Comparison of ENCODE assay signal across 15 cellular contexts in the genomic region with DNA sequence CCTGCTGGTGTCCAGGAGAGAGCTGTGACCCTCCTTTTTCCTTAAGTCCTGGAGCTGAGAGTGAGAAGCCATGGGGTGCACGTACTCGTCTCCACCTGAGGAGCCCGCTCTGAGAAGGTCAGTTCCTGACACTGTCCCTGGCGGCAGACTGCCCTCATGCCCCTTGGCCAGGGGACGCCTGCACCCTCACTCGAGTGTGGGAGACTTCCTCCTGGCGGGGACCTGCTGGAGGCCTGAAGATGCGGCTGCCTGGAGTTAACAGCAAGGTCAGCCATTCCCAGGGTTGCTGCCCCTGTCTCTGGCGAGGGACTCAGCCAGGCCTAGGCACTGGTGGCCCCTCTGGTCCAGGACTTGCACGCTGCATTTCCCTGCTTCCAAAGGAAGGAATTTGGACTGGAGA. TPM values are rescaled to one million over a fixed set of nuclear protein-coding genes. Genes with fewer than 3 reads are reported as not detected.
DNase-seq lines count a peak whose midpoint lies in the region; ATAC-seq and TF ChIP-seq lines count a peak whose summit lies in the region.
"Had no signal": no experiment of that assay in that cellular context is flagged by ENCODE, and none has a peak within 500 bp of the region (broad histone marks: within the 10 kb centered on the region; RNA-seq: fewer than 3 reads in every experiment).

No MANE protein-coding gene starts in this region.

- H3K9me3 ChIP-seq in IMR-90 (ENCODE audit: control insufficient read depth, insufficient read depth, low read length) = no peaks in the 10 kb centered on the region
- no peaks in the 10 kb centered on the region for H3K9me3 ChIP-seq in lung (ENCODE audit: control insufficient read depth in 2 of 2, insufficient read depth in 1 of 2, low read length in 1 of 2)
- no peaks in the 10 kb centered on the region for H3K9me3 ChIP-seq in stomach smooth muscle (ENCODE audit: control insufficient read depth in 2 of 2, low read length in 2 of 2)
- H3K9me3 ChIP-seq in mammary epithelial cell (replicated peaks; ENCODE audit: insufficient read depth, low read length) = no peaks in the 10 kb centered on the region

- H3K4me2 ChIP-seq in IMR-90 (ENCODE audit: low read depth, low read length) (no peak overlapping the region), mammary epithelial cell (ENCODE audit: insufficient read depth, low read depth, low read length) (no peak overlapping the region)

- H3K4ac ChIP-seq in IMR-90 (ENCODE audit: low read depth, low read length) = no peak overlapping the region

- no peak overlapping the region for H4K91ac ChIP-seq in IMR-90 (ENCODE audit: insufficient read depth, low read depth, low read length)

- TF ChIP-seq CTCF in IMR-90 (conservative IDR thresholded peaks at IDR 0.05; ENCODE audit: low read depth, low read length) (no peak), coronary artery (IDR thresholded peaks at IDR 0.05) (no peak), lung (IDR thresholded peaks at IDR 0.05; ENCODE audit: control extremely low read depth, extremely low read depth) (no peak), mammary epithelial cell (conservative IDR thresholded peaks at IDR 0.05 in 1 of 2, IDR thresholded peaks at IDR 0.05 in 1 of 2; ENCODE audit: extremely low read depth in 1 of 2, insufficient read depth in 1 of 2, low read depth in 1 of 2, low read length in 2 of 2) (no peak)

- no peak overlapping the region for H2BK20ac ChIP-seq in IMR-90 (ENCODE audit: low read depth, low read length)

- H4K20me1 ChIP-seq in IMR-90 (ENCODE audit: insufficient read depth, low read length) = no peaks in the 10 kb centered on the region
- no peaks in the 10 kb centered on the region for H4K20me1 ChIP-seq in mammary epithelial cell (ENCODE audit: insufficient read depth, low read length)

- no peak for DNase-seq in IMR-90
- no peak for DNase-seq in coronary artery (ENCODE audit: low spot score)
- DNase-seq in lung (ENCODE audit: low spot score) = no peak
- no peak for DNase-seq in activated effector memory CD4-positive, alpha-beta T cell treated with anti-CD3 and anti-CD28 coated beads, Interleukin-2, amount 50 U/mL, for 16 hours
- no peak for DNase-seq in SHP77 (lab: John Stamatoyannopoulos, UW)
- no peak for DNase-seq in mammary epithelial cell
- no peak for DNase-seq in DMS 273 treated with DMSO at 0.1 percent for 48 hours (lab: John Stamatoyannopoulos, UW)
- DNase-seq: activated CD4-positive, alpha-beta T cell treated with anti-CD3 and anti-CD28 coated beads, Interleukin-2, amount 50 U/mL, for 1 hour; activated naive CD4-positive, alpha-beta T cell treated with anti-CD3 and anti-CD28 coated beads for 36 hours; activated T-cell treated with anti-CD3 and anti-CD28 coated beads for 4 hours; EL; naive B cell; NCI-H2171 treated with DMSO at 0.1 percent for 48 hours; NCI-H82 had no signal

- WGBS in IMR-90 (ENCODE audit: extremely low coverage in 2 of 2, insufficient read length in 1 of 2), 2 experiments = no CpG with 5 or more reads among the region's 10 CpGs
- 76 to 86% methylated on average over 10 of the region's 10 CpGs for WGBS in lung, 2 donors
- 81% methylated on average over 6 of the region's 10 CpGs for WGBS in mammary epithelial cell (ENCODE audit: low coverage, missing lambda C conversion rate)

- BruUV-seq in IMR-90 (replicated peaks; lab: Mats Ljungman, UMichigan) (no TSS peak), mammary epithelial cell (replicated peaks; lab: Mats Ljungman, UMichigan) (no TSS peak)

- H2BK5ac ChIP-seq in IMR-90 (ENCODE audit: low read depth, low read length, poor library complexity, severe bottlenecking) = no peak overlapping the region

- intact Hi-C loops in IMR-90 (cut with micrococcal nuclease) (loop anchor here (10.0 kb wide), 1 partner anchor 53 kb away; a partner anchor contains a TSS), mammary epithelial cell (cut with micrococcal nuclease) (no loop called here)

- CTCF ChIA-PET in IMR-90 (lab: Yijun Ruan, JAX) (no interaction called here), mammary epithelial cell (lab: Charles Lee; ENCODE audit: low non-redundant PET) (no interaction called here)

- H3K9me1 ChIP-seq in IMR-90 (ENCODE audit: insufficient read depth, low read length) = peaks cover 21% of the 10 kb centered on the region

- no peaks in the 10 kb centered on the region for H3K27me3 ChIP-seq in IMR-90 (ENCODE audit: control insufficient read depth, insufficient read depth, low read length)
- no peaks in the 10 kb centered on the region for H3K27me3 ChIP-seq in lung (ENCODE audit: control insufficient read depth, insufficient read depth)
- H3K27me3 ChIP-seq in stomach smooth muscle (ENCODE audit: control insufficient read depth in 1 of 2, insufficient read depth in 2 of 2, low read length in 2 of 2) = no peaks in the 10 kb centered on the region
- H3K27me3 ChIP-seq in mammary epithelial cell (ENCODE audit: insufficient read depth, low read length) = no peaks in the 10 kb centered on the region

- H3K4me3 ChIP-seq in IMR-90 (ENCODE audit: insufficient read depth, low read depth, low read length) = no peak overlapping the region
- H3K4me3 ChIP-seq in coronary artery = no peak overlapping the region
- H3K4me3 ChIP-seq in lung = no peak overlapping the region
- peak overlapping the region; percentile 29 to 69 for H3K4me3 ChIP-seq in stomach smooth muscle (ENCODE audit: low read length in 2 of 2)
- H3K4me3 ChIP-seq in mammary epithelial cell (replicated peaks in 1 of 3; ENCODE audit: insufficient read depth in 1 of 3, low read depth in 2 of 3, low read length in 3 of 3) = no peak overlapping the region

- H3K56ac ChIP-seq in IMR-90 (ENCODE audit: extremely low read depth, insufficient read depth, low read length) = no peak overlapping the region

- H2BK15ac ChIP-seq in IMR-90 (ENCODE audit: low read depth, low read length) = no peak overlapping the region

- no peak overlapping the region for H3K18ac ChIP-seq in IMR-90 (ENCODE audit: low read depth, low read length)

- no peak overlapping the region for H2BK120ac ChIP-seq in IMR-90 (ENCODE audit: low read depth, low read length)

- TF ChIP-seq POLR2A in IMR-90 (IDR thresholded peaks at IDR 0.05; ENCODE audit: low read depth, low read length) = no peak

- no peak for TF ChIP-seq RAD21 in IMR-90 (IDR thresholded peaks at IDR 0.05; ENCODE audit: low read length)

- in situ Hi-C loops in IMR-90 (cut with MboI; ENCODE audit: low sequenced_read_pairs) (no loop called here), mammary epithelial cell (cut with MboI; ENCODE audit: low sequenced_read_pairs in 2 of 2) (no loop called here)

- H3K79me1 ChIP-seq in IMR-90 (ENCODE audit: low read depth in 1 of 2, low read length in 2 of 2) = peaks cover 6 to 51% of the 10 kb centered on the region in 2 experiments

- H3K79me2 ChIP-seq in mammary epithelial cell (ENCODE audit: insufficient read depth, low read length) = peaks cover 3% of the 10 kb centered on the region

- no peak overlapping the region for H3K23ac ChIP-seq in IMR-90 (ENCODE audit: low read depth, low read length)

- H4K5ac ChIP-seq in IMR-90 (ENCODE audit: low read depth, low read length) = no peak overlapping the region

- H3K14ac ChIP-seq in IMR-90 (replicated peaks; ENCODE audit: low read depth, low read length) = no peak overlapping the region

- no peak overlapping the region for H3K9ac ChIP-seq in IMR-90 (ENCODE audit: low read depth, low read length)
- H3K9ac ChIP-seq in stomach smooth muscle (ENCODE audit: low read length in 2 of 2) = peak overlapping the region; percentile 49 to 51
- no peak overlapping the region for H3K9ac ChIP-seq in mammary epithelial cell (ENCODE audit: insufficient read depth, low read length)

- peaks cover 17% of the 10 kb centered on the region for H3K4me1 ChIP-seq in IMR-90 (ENCODE audit: control insufficient read depth, insufficient read depth, low read length)
- peaks cover 10 to 30% of the 10 kb centered on the region in 2 donors for H3K4me1 ChIP-seq in lung (ENCODE audit: control insufficient read depth in 2 of 2, insufficient read depth in 2 of 2, low read length in 2 of 2)
- H3K4me1 ChIP-seq in stomach smooth muscle (ENCODE audit: control insufficient read depth, insufficient read depth, low read length) = peaks cover 65% of the 10 kb centered on the region
- H3K4me1 ChIP-seq in mammary epithelial cell (ENCODE audit: insufficient read depth, low read length) = no peaks in the 10 kb centered on the region

- H3K36me3 ChIP-seq in IMR-90 (ENCODE audit: control insufficient read depth, insufficient read depth, low read length) (peaks cover 12% of the 10 kb centered on the region; the same call in 1 of the 2 replicates), lung (ENCODE audit: control insufficient read depth in 2 of 2, insufficient read depth in 2 of 2, low read length in 2 of 2) (peaks cover 0 to 14% of the 10 kb centered on the region in 2 donors), stomach smooth muscle (ENCODE audit: control insufficient read depth in 2 of 2, insufficient read depth in 2 of 2, low read length in 2 of 2) (no peaks in the 10 kb centered on the region), mammary epithelial cell (ENCODE audit: insufficient read depth, low read length) (no peaks in the 10 kb centered on the region)

- no peak overlapping the region for H2AK9ac ChIP-seq in IMR-90 (replicated peaks; ENCODE audit: low read depth, low read length, poor library complexity)

- no peak overlapping the region for H4K8ac ChIP-seq in IMR-90 (ENCODE audit: low read depth in 2 of 2, low read length in 2 of 2)

- peak overlapping the region; percentile 4; the same call in 1 of the 2 replicates for H2AK5ac ChIP-seq in IMR-90 (ENCODE audit: low read depth, low read length)

- ATAC-seq in IMR-90 (ENCODE audit: low read depth) = no peak
- no peak for ATAC-seq in lung (ENCODE audit: insufficient read depth, low FRiP score)

- H3K27ac ChIP-seq in IMR-90 (ENCODE audit: insufficient read depth, low read length) = no peak overlapping the region
- peak overlapping the region; percentile 85 to 94 for H3K27ac ChIP-seq in coronary artery
- peak overlapping the region; percentile 34 to 73 for H3K27ac ChIP-seq in lung (ENCODE audit: low read depth in 1 of 2, low read length in 1 of 2)
- H3K27ac ChIP-seq in stomach smooth muscle (ENCODE audit: low read length) = peak overlapping the region; percentile 97
- no peak overlapping the region for H3K27ac ChIP-seq in mammary epithelial cell (ENCODE audit: insufficient read depth, low read depth, low read length)

- no peak overlapping the region for H2AFZ ChIP-seq in IMR-90 (replicated peaks; ENCODE audit: low read length, poor library complexity)
- H2AFZ ChIP-seq in mammary epithelial cell (ENCODE audit: low read depth, low read length) = no peak overlapping the region

- dilution Hi-C loops in IMR-90 (cut with HindIII; ENCODE audit: low sequenced_read_pairs, unreplicated experiment) (no loop called here), mammary epithelial cell (cut with HindIII; ENCODE audit: low sequenced_read_pairs) (no loop called here)

- POLR2A ChIA-PET in IMR-90 (lab: Charles Lee; ENCODE audit: unreplicated experiment) = no interaction called here

RNA-seq across cellular contexts. Expression of a gene that starts 26.4 kb away (rescaled TPM):
- total RNA-seq in IMR-90 (2012; rRNA removed) = 23.1 and 32.1 TPM in 2 replicates
- polyA plus RNA-seq in IMR-90 (2012; rRNA removed) = 33.8 and 39.3 TPM in 2 replicates
- 13.7 and 39.5 TPM in 2 replicates for polyA plus RNA-seq in IMR-90 (2012; cell fraction: cytosol; rRNA removed)
- 76.5 and 138 TPM in 2 replicates for polyA plus RNA-seq in IMR-90 (2012; cell fraction: nucleus; rRNA removed; ENCODE audit: low replicate concordance)
- 10 to 100 TPM; 15.7 to 58.8 TPM for total RNA-seq in lung
- 10 to 100 TPM; 56.5 to 90.1 TPM for polyA plus RNA-seq in lung
- 10 to 100 TPM; 15.8 to 30.3 TPM for total RNA-seq in mammary epithelial cell
- polyA plus RNA-seq in mammary epithelial cell = 48.6 TPM
- 15.4 TPM for polyA minus RNA-seq in mammary epithelial cell

RNA-seq across cellular contexts. Expression of a gene that starts 53.1 kb away (rescaled TPM):
- total RNA-seq in IMR-90 (2012; rRNA removed) (25.3 and 25.5 TPM in 2 replicates), lung (100 to 1,000 TPM; 111 to 284 TPM), mammary epithelial cell (10 to 100 TPM; 61.2 to 67.9 TPM)
- polyA plus RNA-seq in IMR-90 (2012; rRNA removed) (42.2 and 60.4 TPM in 2 replicates), lung (100 to 1,000 TPM; 243 to 305 TPM), mammary epithelial cell (36.1 TPM)
- 31.0 and 59.1 TPM in 2 replicates for polyA plus RNA-seq in IMR-90 (2012; cell fraction: cytosol; rRNA removed)
- polyA plus RNA-seq in IMR-90 (2012; cell fraction: nucleus; rRNA removed; ENCODE audit: low replicate concordance) = 74.8 and 189 TPM in 2 replicates
- polyA minus RNA-seq in mammary epithelial cell = 145 TPM

Comparison
In these comparisons a context has a peak if more than half of its experiments do, and no peak if none do; other contexts are left out.
1. H3K27ac ChIP-seq: peak in coronary artery (2 of 2), lung (2 of 2) and stomach smooth muscle (single experiment); none in IMR-90 (single experiment) and mammary epithelial cell (single experiment).
2. H3K4me3 ChIP-seq: peak in stomach smooth muscle (2 of 2); none in IMR-90 (single experiment), coronary artery (single experiment), lung (single experiment) and mammary epithelial cell (0 of 3).
3. H3K9ac ChIP-seq: peak in stomach smooth muscle (2 of 2); none in IMR-90 (single experiment) and mammary epithelial cell (single experiment).